In genomic region chr19:1027020-1027952, GRCh38 we compare ENCODE assay signal across 8 cellular contexts. TPM values are rescaled to one million over a fixed set of nuclear protein-coding genes. Genes with fewer than 3 reads are reported as not detected.
A peak's percentile ranks its signal among the peaks of the same experiment; 100 is the strongest.
DNase-seq lines count a peak whose midpoint lies in the region; ATAC-seq, FAIRE-seq and TF ChIP-seq lines count a peak whose summit lies in the region.

No MANE protein-coding gene starts in this region.

- H3K9me3 ChIP-seq in MG63 = no peaks in the 10 kb centered on the region
- no peaks in the 10 kb centered on the region for H3K9me3 ChIP-seq in keratinocyte (ENCODE audit: control insufficient read depth, low read depth, low read length)

- H3K4me1 ChIP-seq in keratinocyte (ENCODE audit: control insufficient read depth, extremely low read depth, insufficient read depth, low read length) = peaks cover 11% of the 10 kb centered on the region

- in situ Hi-C loops in astrocyte of the spinal cord (cut with HindIII; ENCODE audit: low sequenced_read_pairs) = no loop called here

- H3K79me2 ChIP-seq in keratinocyte (ENCODE audit: control insufficient read depth, insufficient read depth, low read length) = peaks cover 46% of the 10 kb centered on the region

- no peak for ATAC-seq in HG03045 (IDR thresholded peaks at IDR 0.05; ENCODE audit: unreplicated experiment)
- ATAC-seq in HG03520 (IDR thresholded peaks at IDR 0.05; ENCODE audit: unreplicated experiment) = no peak

- peak overlapping the region; percentile 80 for H3K27ac ChIP-seq in keratinocyte (ENCODE audit: control insufficient read depth, insufficient read depth, low read length)

- H2AFZ ChIP-seq in keratinocyte (ENCODE audit: control insufficient read depth, low read length) = no peak overlapping the region

- H3K9me1 ChIP-seq in keratinocyte (ENCODE audit: control insufficient read depth, extremely low read depth, insufficient read depth, low read length) = no peaks in the 10 kb centered on the region

- H3K9ac ChIP-seq in keratinocyte (ENCODE audit: control insufficient read depth, extremely low read depth, insufficient read depth, low read length) = peak overlapping the region; percentile 89

- dilution Hi-C loops in keratinocyte (cut with MboI; ENCODE audit: extremely low pct_ligation_motif_present, low sequenced_read_pairs) = no loop called here

- H3K27me3 ChIP-seq in MG63 (no peaks in the 10 kb centered on the region), keratinocyte (ENCODE audit: control insufficient read depth, extremely low read depth, insufficient read depth, low read length) (no peaks in the 10 kb centered on the region)

- H3K4me2 ChIP-seq in keratinocyte (ENCODE audit: control insufficient read depth, extremely low read depth, insufficient read depth, low read depth, low read length) = peak overlapping the region; percentile 89

- H3K36me3 ChIP-seq in MG63 (peaks cover 5% of the 10 kb centered on the region), keratinocyte (ENCODE audit: control insufficient read depth in 2 of 2, extremely low read depth in 1 of 2, insufficient read depth in 2 of 2, low read length in 2 of 2) (peaks cover 6 to 15% of the 10 kb centered on the region in 2 experiments)

- peaks cover 11% of the 10 kb centered on the region for H4K20me1 ChIP-seq in keratinocyte (ENCODE audit: control insufficient read depth, extremely low read depth, insufficient read depth, low read length)

- H3K4me3 ChIP-seq in GM12875 (ENCODE audit: low read depth, low read length) = peak overlapping the region; percentile 95
- peak overlapping the region; percentile 79 for H3K4me3 ChIP-seq in MG63
- peak overlapping the region; percentile 100 for H3K4me3 ChIP-seq in astrocyte of the spinal cord (ENCODE audit: low read depth, low read length)
- peak overlapping the region; percentile 94 to 99 (median 97) for H3K4me3 ChIP-seq in keratinocyte (ENCODE audit: control insufficient read depth in 2 of 3, extremely low read depth in 1 of 3, insufficient read depth in 2 of 3, low read depth in 1 of 3, low read length in 3 of 3)

- no peak for FAIRE-seq in keratinocyte (lab: Jason Lieb, UNC)

- TF ChIP-seq CTCF in GM12875 (IDR thresholded peaks at IDR 0.05; ENCODE audit: borderline replicate concordance, insufficient read depth, low read depth, low read length) (no peak), astrocyte of the spinal cord (IDR thresholded peaks at IDR 0.05; ENCODE audit: low read depth, low read length) (no peak), keratinocyte (optimal IDR thresholded peaks at IDR 0.05 in 1 of 3, IDR thresholded peaks at IDR 0.05 in 1 of 3, conservative IDR thresholded peaks at IDR 0.05 in 1 of 3; ENCODE audit: extremely low read depth in 1 of 3, insufficient read depth in 2 of 3, low read length in 3 of 3) (no peak)

- no peak for DNase-seq in MG63
- no peak for DNase-seq in astrocyte of the spinal cord (ENCODE audit: low read depth, low spot score)
- DNase-seq in keratinocyte (ENCODE audit: low read depth, low spot score) = no peak
- peak in 4 of 6 experiments; percentile 28 to 75 (median 33) for DNase-seq in stimulated activated naive CD4-positive, alpha-beta T cell (lab: John Stamatoyannopoulos, UW)
- no peak for DNase-seq in ecto neural progenitor cell (ENCODE audit: low spot score)

RNA-seq across cellular contexts. Expression of gene CNN2, which starts 0.9 kb away (rescaled TPM):
- total RNA-seq in MG63 (2014; rRNA removed; shearing (Covaris generic); ENCODE audit: low replicate concordance) = 52.7 and 84.9 TPM in 2 replicates
- 105 to 495 TPM (median 136 TPM) in 3 replicates for polyA plus RNA-seq in keratinocyte
- 186 TPM for polyA plus RNA-seq in keratinocyte (2011; ENCODE audit: low read depth)
- 254 and 453 TPM in 2 replicates for polyA plus RNA-seq in keratinocyte (2011; cell fraction: cytosol; rRNA removed)
- 183 and 199 TPM in 2 replicates for polyA plus RNA-seq in keratinocyte (2011; cell fraction: nucleus; rRNA removed)
- 103 and 434 TPM in 2 replicates for polyA plus RNA-seq in keratinocyte (2012; ENCODE audit: low replicate concordance)
- polyA minus RNA-seq in keratinocyte = 315 to 953 TPM (median 352 TPM) in 3 replicates
- polyA minus RNA-seq in keratinocyte (2011; cell fraction: cytosol; rRNA and poly(A)+ RNA removed) = 700 TPM
- polyA minus RNA-seq in keratinocyte (2011; cell fraction: nucleus; rRNA and poly(A)+ RNA removed) = 110 and 152 TPM in 2 replicates

RNA-seq across cellular contexts. Expression of gene RNU6-2, which starts 6.0 kb away (rescaled TPM):
- total RNA-seq in MG63 (2014; rRNA removed; shearing (Covaris generic); ENCODE audit: low replicate concordance) = not detected in 2 replicates
- not detected in 3 replicates for polyA plus RNA-seq in keratinocyte
- not detected for polyA plus RNA-seq in keratinocyte (2011; ENCODE audit: low read depth)
- polyA plus RNA-seq in keratinocyte (2011; cell fraction: cytosol; rRNA removed) = not detected in 2 replicates
- polyA plus RNA-seq in keratinocyte (2011; cell fraction: nucleus; rRNA removed) = not detected in 2 replicates
- not detected in 2 replicates for polyA plus RNA-seq in keratinocyte (2012; ENCODE audit: low replicate concordance)
- not detected in 3 replicates for polyA minus RNA-seq in keratinocyte
- polyA minus RNA-seq in keratinocyte (2011; cell fraction: cytosol; rRNA and poly(A)+ RNA removed) = not detected
- polyA minus RNA-seq in keratinocyte (2011; cell fraction: nucleus; rRNA and poly(A)+ RNA removed) = not detected in 2 replicates

RNA-seq across cellular contexts. Expression of gene TMEM259, which starts 6.4 kb away (rescaled TPM):
- total RNA-seq in MG63 (2014; rRNA removed; shearing (Covaris generic); ENCODE audit: low replicate concordance) = 40.3 and 75.8 TPM in 2 replicates
- 61.5 to 136 TPM (median 88.0 TPM) in 3 replicates for polyA plus RNA-seq in keratinocyte
- polyA plus RNA-seq in keratinocyte (2011; ENCODE audit: low read depth) = 20.3 TPM
- 27.0 and 52.9 TPM in 2 replicates for polyA plus RNA-seq in keratinocyte (2011; cell fraction: cytosol; rRNA removed)
- polyA plus RNA-seq in keratinocyte (2011; cell fraction: nucleus; rRNA removed) = 272 and 345 TPM in 2 replicates
- polyA plus RNA-seq in keratinocyte (2012; ENCODE audit: low replicate concordance) = 73.6 and 95.3 TPM in 2 replicates
- polyA minus RNA-seq in keratinocyte = 51.8 to 216 TPM (median 62.8 TPM) in 3 replicates
- 53.9 TPM for polyA minus RNA-seq in keratinocyte (2011; cell fraction: cytosol; rRNA and poly(A)+ RNA removed)
- polyA minus RNA-seq in keratinocyte (2011; cell fraction: nucleus; rRNA and poly(A)+ RNA removed) = 66.9 and 74.8 TPM in 2 replicates

RNA-seq across cellular contexts. Expression of gene ABCA7, which starts 12.6 kb away (rescaled TPM):
- 0.26 and 4.3 TPM in 2 replicates for total RNA-seq in MG63 (2014; rRNA removed; shearing (Covaris generic); ENCODE audit: low replicate concordance)
- 7.4 to 11.0 TPM (median 7.9 TPM) in 3 replicates for polyA plus RNA-seq in keratinocyte
- 19.5 TPM for polyA plus RNA-seq in keratinocyte (2011; ENCODE audit: low read depth)
- polyA plus RNA-seq in keratinocyte (2011; cell fraction: cytosol; rRNA removed) = 2.5 and 4.0 TPM in 2 replicates
- 52.2 and 76.0 TPM in 2 replicates for polyA plus RNA-seq in keratinocyte (2011; cell fraction: nucleus; rRNA removed)
- 24.8 and 30.3 TPM in 2 replicates for polyA plus RNA-seq in keratinocyte (2012; ENCODE audit: low replicate concordance)
- polyA minus RNA-seq in keratinocyte = 15.3 to 35.6 TPM (median 15.8 TPM) in 3 replicates
- polyA minus RNA-seq in keratinocyte (2011; cell fraction: cytosol; rRNA and poly(A)+ RNA removed) = 27.8 TPM
- 58.4 and 58.8 TPM in 2 replicates for polyA minus RNA-seq in keratinocyte (2011; cell fraction: nucleus; rRNA and poly(A)+ RNA removed)

RNA-seq across cellular contexts. Expression of gene GRIN3B, which starts 27.1 kb away (rescaled TPM):
- not detected in 2 replicates for total RNA-seq in MG63 (2014; rRNA removed; shearing (Covaris generic); ENCODE audit: low replicate concordance)
- polyA plus RNA-seq in keratinocyte = 0.20 to 1.9 TPM (median 0.84 TPM) in 3 replicates
- polyA plus RNA-seq in keratinocyte (2011; ENCODE audit: low read depth) = 0.12 TPM
- polyA plus RNA-seq in keratinocyte (2011; cell fraction: cytosol; rRNA removed) = 0.11 and 0.79 TPM in 2 replicates
- polyA plus RNA-seq in keratinocyte (2011; cell fraction: nucleus; rRNA removed) = 2.7 and 8.4 TPM in 2 replicates
- 0.76 and 0.95 TPM in 2 replicates for polyA plus RNA-seq in keratinocyte (2012; ENCODE audit: low replicate concordance)
- 0.22 to 1.5 TPM (median 0.56 TPM) in 3 replicates for polyA minus RNA-seq in keratinocyte
- polyA minus RNA-seq in keratinocyte (2011; cell fraction: cytosol; rRNA and poly(A)+ RNA removed) = 2.5 TPM
- 3.4 TPM in 2 replicates for polyA minus RNA-seq in keratinocyte (2011; cell fraction: nucleus; rRNA and poly(A)+ RNA removed)

Comparison
In these comparisons a context has a peak if more than half of its experiments do, and no peak if none do; other contexts are left out.
1. DNase-seq: peak in stimulated activated naive CD4-positive, alpha-beta T cell (4 of 6); none in MG63 (single experiment), astrocyte of the spinal cord (single experiment), keratinocyte (single experiment) and ecto neural progenitor cell (single experiment).
2. Peak in every context shown above with its lines, with median percentiles within 50 percentile points of each other: H3K4me3 ChIP-seq.